16 cellular contexts compared by ENCODE assay signal in the genomic region with DNA sequence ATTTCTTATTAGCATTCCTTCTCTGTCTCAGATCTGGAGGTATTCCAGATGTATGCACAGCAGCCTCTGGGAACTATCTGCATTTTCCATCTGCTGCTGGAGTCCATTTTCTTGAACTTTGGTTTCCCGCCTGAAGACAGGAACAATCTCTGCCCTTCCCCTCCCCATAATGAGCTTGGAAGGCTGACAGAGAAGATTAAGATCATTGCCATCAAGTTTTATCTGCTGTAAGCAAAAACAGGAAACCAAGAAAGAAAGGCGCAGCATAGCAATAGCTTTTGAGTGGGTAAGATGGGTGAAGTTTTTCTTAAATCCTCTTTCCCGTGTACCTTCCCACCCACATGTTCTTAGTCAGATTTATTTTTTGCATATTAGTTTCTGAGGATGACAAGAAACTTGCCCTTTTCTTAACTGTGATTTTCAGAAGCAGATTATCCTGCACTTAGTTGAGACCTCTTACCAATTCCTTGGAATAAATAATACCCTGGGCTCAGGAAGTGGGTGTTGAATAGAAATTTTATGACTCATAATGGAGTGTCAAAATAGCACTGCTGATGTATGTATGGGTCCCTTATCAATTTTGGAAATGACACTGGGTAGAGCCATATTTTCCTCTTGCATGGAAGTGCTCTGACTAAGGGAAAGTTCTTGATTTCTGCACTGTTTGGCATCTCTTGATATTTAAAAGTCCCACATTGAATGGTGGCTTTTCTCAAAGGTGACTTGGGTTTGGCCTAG.
DNase-seq lines count a peak whose midpoint lies in the region; ATAC-seq and TF ChIP-seq lines count a peak whose summit lies in the region.
"Had no signal": no experiment of that assay in that cellular context is flagged by ENCODE, and none has a peak within 500 bp of the region (broad histone marks: within the 10 kb centered on the region; RNA-seq: fewer than 3 reads in every experiment).

No MANE protein-coding gene starts in this region.

- intact Hi-C loops in A673 (cut with micrococcal nuclease; ENCODE audit: unreplicated experiment), result no loop called here
- intact Hi-C loops in activated T-helper 2 cell treated with anti-CD3 and anti-CD28 coated beads, Interferon-gamma antibody, Interleukin-2, Interleukin-4, amounts not matched to agents 10 μg/mL and 5 μg/mL and 100 μg/mL, durations not matched to agents 14 hours and 24 hours and 36 hours (cut with micrococcal nuclease), result loop anchor here (1.0 to 10.0 kb wide), 7 partner anchors 303 to 847 kb away; no protein-coding TSS in a partner anchor

- DNase-seq in A673 (ENCODE audit: low spot score) (peak; percentile 84), AG10803 (ENCODE audit: low read depth) (peak; percentile 38), glutamatergic neuron (no peak), epidermal melanocyte (ENCODE audit: insufficient read length, low spot score) (no peak), omental fat pad (ENCODE audit: low spot score) (no peak)
- DNase-seq in activated T-helper 2 cell treated with anti-CD3 and anti-CD28 coated beads, Interferon-gamma antibody, Interleukin-2, Interleukin-4, amounts not matched to agents 10 μg/mL and 5 μg/mL and 100 μg/mL, durations not matched to agents 14 hours and 24 hours and 36 hours (ENCODE audit: low spot score), result no peak
- DNase-seq: activated CD4-positive, alpha-beta T cell treated with anti-CD3 and anti-CD28 coated beads, Interleukin-2, amount 50 U/mL, for 48 hours; activated gamma-delta T cell treated with Interleukin-2 at 50 U/mL for 16 hours; cerebellar nuclear complex; DND-41; NCI-H1436 treated with DMSO at 0.1 percent for 48 hours; right lobe of liver had no signal

- TF ChIP-seq CTCF in A673 (conservative IDR thresholded peaks at IDR 0.05; ENCODE audit: low read depth, low read length), result no peak
- no peak for TF ChIP-seq CTCF in AG10803 (conservative IDR thresholded peaks at IDR 0.05; ENCODE audit: low read length)
- TF ChIP-seq CTCF in glutamatergic neuron (IDR thresholded peaks at IDR 0.05; ENCODE audit: partially characterized antibody, unreplicated experiment), result no peak
- no peak for TF ChIP-seq CTCF in omental fat pad (IDR thresholded peaks at IDR 0.05)

- no peaks in the 10 kb centered on the region for H3K36me3 ChIP-seq in A673 (ENCODE audit: insufficient read depth, low read length, poor library complexity, severe bottlenecking)
- H3K36me3 ChIP-seq: BLaER1, right lobe of liver, SJSA1, thoracic aorta had no signal

- peak overlapping the region; percentile 78 for H3K27ac ChIP-seq in A673 (ENCODE audit: low read depth, low read length, poor library complexity, severe bottlenecking)
- H3K27ac ChIP-seq: BLaER1, right lobe of liver, SJSA1, thoracic aorta had no signal

- H3K27ac Mint-ChIP-seq in activated T-helper 2 cell treated with anti-CD3 and anti-CD28 coated beads, Interferon-gamma antibody, Interleukin-2, Interleukin-4, amounts not matched to agents 10 μg/mL and 5 μg/mL and 100 μg/mL, durations not matched to agents 14 hours and 24 hours and 36 hours, result peak overlapping the region; percentile 90
- peak overlapping the region; percentile 66 for H3K27ac Mint-ChIP-seq in glutamatergic neuron (ENCODE audit: unreplicated experiment)

- POLR2A ChIA-PET in A673 (lab: Charles Lee; ENCODE audit: low non-redundant PET), result no interaction called here

- no peaks in the 10 kb centered on the region for H3K27me3 ChIP-seq in A673 (replicated peaks; ENCODE audit: insufficient read depth, low read depth, low read length, poor library complexity)
- H3K27me3 ChIP-seq: BLaER1, right lobe of liver, SJSA1 had no signal

- BruUV-seq in A673 (replicated peaks; lab: Mats Ljungman, UMichigan), result no TSS peak

- ATAC-seq in omental fat pad (ENCODE audit: low FRiP score) (no peak), HG03196 (IDR thresholded peaks at IDR 0.05; ENCODE audit: unreplicated experiment) (no peak)
- ATAC-seq: right lobe of liver had no signal

- H3K4me3 ChIP-seq in A673 (ENCODE audit: low read depth, low read length, poor library complexity, severe bottlenecking) (no peak overlapping the region), AG10803 (ENCODE audit: low read length) (no peak overlapping the region)
- H3K4me3 ChIP-seq: BLaER1, right lobe of liver, SJSA1, thoracic aorta had no signal

- H3K4me1 ChIP-seq in A673 (ENCODE audit: insufficient read depth, low read length, poor library complexity, severe bottlenecking), result peaks cover 12% of the 10 kb centered on the region
- H3K4me1 ChIP-seq: BLaER1, right lobe of liver, SJSA1 had no signal

- peaks cover 14% of the 10 kb centered on the region for H3K36me3 Mint-ChIP-seq in activated T-helper 2 cell treated with anti-CD3 and anti-CD28 coated beads, Interferon-gamma antibody, Interleukin-2, Interleukin-4, amounts not matched to agents 10 μg/mL and 5 μg/mL and 100 μg/mL, durations not matched to agents 14 hours and 24 hours and 36 hours (ENCODE audit: low read depth)
- no peaks in the 10 kb centered on the region for H3K36me3 Mint-ChIP-seq in glutamatergic neuron (ENCODE audit: unreplicated experiment)

- H3K4me1 Mint-ChIP-seq in activated T-helper 2 cell treated with anti-CD3 and anti-CD28 coated beads, Interferon-gamma antibody, Interleukin-2, Interleukin-4, amounts not matched to agents 10 μg/mL and 5 μg/mL and 100 μg/mL, durations not matched to agents 14 hours and 24 hours and 36 hours (ENCODE audit: low read depth), result peaks cover 79% of the 10 kb centered on the region
- H3K4me1 Mint-ChIP-seq in glutamatergic neuron (ENCODE audit: low read depth, unreplicated experiment), result no peaks in the 10 kb centered on the region

- CTCF ChIA-PET in A673 (lab: Charles Lee), result no interaction called here

- peaks cover 8% of the 10 kb centered on the region for H3K9me3 Mint-ChIP-seq in activated T-helper 2 cell treated with anti-CD3 and anti-CD28 coated beads, Interferon-gamma antibody, Interleukin-2, Interleukin-4, amounts not matched to agents 10 μg/mL and 5 μg/mL and 100 μg/mL, durations not matched to agents 14 hours and 24 hours and 36 hours
- H3K9me3 Mint-ChIP-seq in glutamatergic neuron (ENCODE audit: unreplicated experiment), result no peaks in the 10 kb centered on the region

- H3K4me3 Mint-ChIP-seq in activated T-helper 2 cell treated with anti-CD3 and anti-CD28 coated beads, Interferon-gamma antibody, Interleukin-2, Interleukin-4, amounts not matched to agents 10 μg/mL and 5 μg/mL and 100 μg/mL, durations not matched to agents 14 hours and 24 hours and 36 hours (ENCODE audit: low read depth), result peak overlapping the region; percentile 30
- H3K4me3 Mint-ChIP-seq in glutamatergic neuron (ENCODE audit: unreplicated experiment), result no peak overlapping the region

- H3K27me3 Mint-ChIP-seq in activated T-helper 2 cell treated with anti-CD3 and anti-CD28 coated beads, Interferon-gamma antibody, Interleukin-2, Interleukin-4, amounts not matched to agents 10 μg/mL and 5 μg/mL and 100 μg/mL, durations not matched to agents 14 hours and 24 hours and 36 hours (ENCODE audit: low read depth), result no peaks in the 10 kb centered on the region
- peaks cover 4% of the 10 kb centered on the region for H3K27me3 Mint-ChIP-seq in glutamatergic neuron (ENCODE audit: unreplicated experiment)

- H3K9me3 ChIP-seq in A673 (ENCODE audit: low read depth, low read length, poor library complexity, severe bottlenecking), result no peaks in the 10 kb centered on the region
- H3K9me3 ChIP-seq: BLaER1, right lobe of liver, SJSA1, thoracic aorta had no signal

Comparison
In these comparisons a context has a peak if more than half of its experiments do, and no peak if none do; other contexts are left out.
1. DNase-seq: peak in A673 (single experiment) and AG10803 (single experiment); none in activated T-helper 2 cell treated with anti-CD3 and anti-CD28 coated beads, Interferon-gamma antibody, Interleukin-2, Interleukin-4, amounts not matched to agents 10 μg/mL and 5 μg/mL and 100 μg/mL, durations not matched to agents 14 hours and 24 hours and 36 hours (single experiment), glutamatergic neuron (single experiment), epidermal melanocyte (single experiment) and omental fat pad (single experiment).